8 cellular contexts compared by ENCODE assay signal in the genomic region with DNA sequence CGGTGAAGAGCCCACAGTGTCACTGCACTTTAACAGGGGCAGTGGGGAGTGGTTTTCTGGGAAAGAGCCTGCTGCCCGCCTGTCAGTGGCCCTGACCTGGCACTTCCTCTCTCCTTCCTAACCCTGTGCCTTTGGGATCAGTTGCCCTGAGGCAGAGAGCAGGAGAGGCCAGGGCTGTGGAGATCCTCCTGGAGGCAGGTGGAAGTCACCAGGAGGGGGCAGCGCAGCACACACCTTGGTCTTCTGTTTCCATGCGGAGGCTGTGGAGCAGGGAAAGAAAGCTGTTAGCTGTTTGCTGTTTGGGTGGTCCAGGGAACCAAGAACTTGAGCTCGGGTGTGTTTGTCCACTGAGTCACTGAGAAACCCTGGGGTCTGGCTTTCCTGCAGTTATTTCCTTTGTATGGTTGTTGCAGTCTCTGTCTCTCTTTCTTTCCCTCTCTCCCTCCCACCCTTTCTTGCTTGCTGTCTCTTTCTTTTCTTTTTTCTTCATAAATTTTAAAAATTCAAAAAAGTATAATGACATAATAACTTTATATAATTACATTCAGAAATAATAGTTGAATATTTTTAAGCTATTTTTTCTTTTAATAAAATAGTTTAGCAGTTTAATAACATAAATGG. TPM values are rescaled to one million over a fixed set of nuclear protein-coding genes. Genes with fewer than 3 reads are reported as not detected.
DNase-seq lines count a peak whose midpoint lies in the region; ATAC-seq, FAIRE-seq and TF ChIP-seq lines count a peak whose summit lies in the region.

No MANE protein-coding gene starts in this region.

- TF ChIP-seq CTCF in coronary artery (IDR thresholded peaks at IDR 0.05) (peak; percentile 56), liver (IDR thresholded peaks at IDR 0.05; ENCODE audit: low read depth, low read length, missing input control) (peak; percentile 43)

- H3K9ac ChIP-seq in liver (ENCODE audit: low read depth in 1 of 2, low read length in 2 of 2) = no peak overlapping the region

- H3K9me3 ChIP-seq in liver (ENCODE audit: control insufficient read depth in 4 of 4, low read length in 3 of 4) = no peaks in the 10 kb centered on the region

- ATAC-seq in GM19035 (IDR thresholded peaks at IDR 0.05; ENCODE audit: unreplicated experiment) = no peak

- H3K27ac ChIP-seq in coronary artery = no peak overlapping the region
- no peak overlapping the region for H3K27ac ChIP-seq in liver (ENCODE audit: low read depth in 1 of 2, low read length in 2 of 2)

- no peak overlapping the region for H3K4me3 ChIP-seq in coronary artery
- H3K4me3 ChIP-seq in liver (ENCODE audit: low read depth in 1 of 3, low read length in 3 of 3) = no peak overlapping the region

- no peaks in the 10 kb centered on the region for H3K4me1 ChIP-seq in liver (ENCODE audit: control insufficient read depth in 4 of 4, insufficient read depth in 4 of 4, low read length in 3 of 4)

- WGBS in liver = 38% methylated on average over 5 of the region's 5 CpGs

- peak; percentile 61 for DNase-seq in activated naive CD4-positive, alpha-beta T cell treated with Interleukin-2 at 50 U/mL for 16 hours
- DNase-seq in activated naive CD4-positive, alpha-beta T cell treated with anti-CD3 and anti-CD28 coated beads, Interleukin-2, amount 50 U/mL, for 16 hours = no peak
- peak; percentile 10 for DNase-seq in HTR-8/SVneo (ENCODE audit: insufficient read length, low spot score)
- peak; percentile 21 for DNase-seq in T-helper 9 cell
- peak; percentile 78 for DNase-seq in coronary artery (ENCODE audit: low spot score)
- DNase-seq in stimulated activated CD8-positive, alpha-beta memory T cell treated with anti-CD3 and anti-CD28 coated beads, Interleukin-7, amount 100 ng/mL, for 24 hours (ENCODE audit: low read depth) = peak; percentile 10

- FAIRE-seq in HTR-8/SVneo (lab: Jason Lieb, UNC) = no peak

- peaks cover 0 to 4% (median 0%) of the 10 kb centered on the region in 4 donors for H3K27me3 ChIP-seq in liver (ENCODE audit: control insufficient read depth in 4 of 4, insufficient read depth in 4 of 4, low read length in 3 of 4)

- no peaks in the 10 kb centered on the region for H3K36me3 ChIP-seq in liver (ENCODE audit: control insufficient read depth in 4 of 4, insufficient read depth in 3 of 4, low read depth in 1 of 4, low read length in 3 of 4)

- TF ChIP-seq RAD21 in liver (IDR thresholded peaks at IDR 0.05) = peak; percentile 61 to 76

TF ChIP-seq in liver, 16 proteins besides CTCF, POLR2A, EP300 and RAD21:
- TF ChIP-seq HNF4A (conservative IDR thresholded peaks at IDR 0.05) = no peak
- TF ChIP-seq, protein P1, sequence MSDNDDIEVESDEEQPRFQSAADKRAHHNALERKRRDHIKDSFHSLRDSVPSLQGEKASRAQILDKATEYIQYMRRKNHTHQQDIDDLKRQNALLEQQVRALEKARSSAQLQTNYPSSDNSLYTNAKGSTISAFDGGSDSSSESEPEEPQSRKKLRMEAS (IDR thresholded peaks at IDR 0.05) = no peak
- no peak for TF ChIP-seq JUND (IDR thresholded peaks at IDR 0.05)
- TF ChIP-seq, protein P2, sequence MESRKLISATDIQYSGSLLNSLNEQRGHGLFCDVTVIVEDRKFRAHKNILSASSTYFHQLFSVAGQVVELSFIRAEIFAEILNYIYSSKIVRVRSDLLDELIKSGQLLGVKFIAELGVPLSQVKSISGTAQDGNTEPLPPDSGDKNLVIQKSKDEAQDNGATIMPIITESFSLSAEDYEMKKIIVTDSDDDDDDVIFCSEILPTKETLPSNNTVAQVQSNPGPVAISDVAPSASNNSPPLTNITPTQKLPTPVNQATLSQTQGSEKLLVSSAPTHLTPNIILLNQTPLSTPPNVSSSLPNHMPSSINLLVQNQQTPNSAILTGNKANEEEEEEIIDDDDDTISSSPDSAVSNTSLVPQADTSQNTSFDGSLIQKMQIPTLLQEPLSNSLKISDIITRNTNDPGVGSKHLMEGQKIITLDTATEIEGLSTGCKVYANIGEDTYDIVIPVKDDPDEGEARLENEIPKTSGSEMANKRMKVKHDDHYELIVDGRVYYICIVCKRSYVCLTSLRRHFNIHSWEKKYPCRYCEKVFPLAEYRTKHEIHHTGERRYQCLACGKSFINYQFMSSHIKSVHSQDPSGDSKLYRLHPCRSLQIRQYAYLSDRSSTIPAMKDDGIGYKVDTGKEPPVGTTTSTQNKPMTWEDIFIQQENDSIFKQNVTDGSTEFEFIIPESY (IDR thresholded peaks at IDR 0.05) = no peak
- TF ChIP-seq SP1 (IDR thresholded peaks at IDR 0.05) = no peak
- no peak for TF ChIP-seq FOXA1 (IDR thresholded peaks at IDR 0.05)
- no peak for TF ChIP-seq RXRA (IDR thresholded peaks at IDR 0.05)
- TF ChIP-seq FOXA2 (IDR thresholded peaks at IDR 0.05) = no peak
TF ChIP-seq in liver: peak in this region for 0.

RNA-seq across cellular contexts. Expression of a gene that starts 28.1 kb away (rescaled TPM):
- total RNA-seq in liver = 1 to 10 TPM in 1 of 2 donors, under 1 TPM in 1; 0.56 to 1.4 TPM
- under 1 TPM; 0.26 to 0.55 TPM for polyA plus RNA-seq in liver
